Comparison of ENCODE assay signal across 13 cellular contexts in the genomic region with DNA sequence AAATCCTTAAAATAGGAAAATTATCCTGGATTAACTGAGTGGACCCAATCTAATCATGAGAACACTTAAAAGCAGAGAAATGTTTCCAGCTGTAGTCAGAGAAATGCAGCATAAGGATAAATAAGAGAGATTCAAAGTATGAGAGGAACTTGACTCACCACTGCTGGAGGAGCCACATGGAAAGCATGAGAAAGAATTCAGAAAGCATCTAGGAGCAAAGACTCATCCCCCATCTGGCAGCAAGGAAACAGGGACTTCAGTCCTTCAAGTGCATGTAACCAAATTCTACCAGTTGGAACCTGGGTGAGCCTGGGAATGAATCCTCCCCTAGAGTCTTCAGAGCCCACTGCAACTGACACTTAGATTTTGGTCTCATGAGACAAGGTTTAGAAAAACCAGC. TPM values are rescaled to one million over a fixed set of nuclear protein-coding genes. Genes with fewer than 3 reads are reported as not detected.
DNase-seq lines count a peak whose midpoint lies in the region; ATAC-seq and TF ChIP-seq lines count a peak whose summit lies in the region.
"Had no signal": no experiment of that assay in that cellular context is flagged by ENCODE, and none has a peak within 500 bp of the region (broad histone marks: within the 10 kb centered on the region; RNA-seq: fewer than 3 reads in every experiment).

No MANE protein-coding gene starts in this region.

- H3K4me3 ChIP-seq in HFF-Myc (replicated peaks; ENCODE audit: low read depth, low read length) (no peak overlapping the region), vagina (no peak overlapping the region)
- H3K4me3 ChIP-seq: suprapubic skin had no signal

- peaks cover 20% of the 10 kb centered on the region for H3K4me1 ChIP-seq in vagina

- no peaks in the 10 kb centered on the region for H3K9me3 Mint-ChIP-seq in activated CD4-positive, alpha-beta memory T cell treated with anti-CD3 and anti-CD28 coated beads, Interleukin-2, amount 10 ng/mL, durations not matched to agents 7 days and 5 days
- H3K9me3 Mint-ChIP-seq: activated naive CD4-positive, alpha-beta T cell treated with anti-CD3 and anti-CD28 coated beads, Interleukin-2, amount 10 ng/mL, durations not matched to agents 7 days and 5 days had no signal

- CTCF ChIA-PET in activated CD4-positive, alpha-beta memory T cell treated with anti-CD3 and anti-CD28 coated beads, Interleukin-2, amount 10 ng/mL, durations not matched to agents 7 days and 5 days (lab: Charles Lee) = interaction anchor here (2.0 to 5.8 kb wide), 4 partner anchors 34 to 239 kb away, joined by 8 to 42 read pairs (median 12); a partner anchor contains a TSS

- DNase-seq in AG08395 (ENCODE audit: low spot score) (peak; percentile 86), HFF-Myc (ENCODE audit: extremely low read depth, low read depth) (peak; percentile 91), brain pericyte (ENCODE audit: low read depth, low spot score) (peak; percentile 16), left kidney (ENCODE audit: low read depth, low spot score) (peak; percentile 11), vagina (ENCODE audit: extremely low spot score in 2 of 2) (no peak)
- no peak for DNase-seq in activated CD4-positive, alpha-beta memory T cell treated with anti-CD3 and anti-CD28 coated beads, Interleukin-2, amount 10 ng/mL, durations not matched to agents 7 days and 5 days
- DNase-seq: activated naive CD4-positive, alpha-beta T cell treated with anti-CD3 and anti-CD28 coated beads, Interleukin-2, amount 10 ng/mL, durations not matched to agents 7 days and 5 days; NCI-H774; stimulated activated CD4-positive, alpha-beta T cell treated with anti-CD3 and anti-CD28 coated beads, Interleukin-1b, Interleukin-23, amount 100 ng/mL, for 48 hours had no signal

- no peaks in the 10 kb centered on the region for H3K9me3 ChIP-seq in vagina
- H3K9me3 ChIP-seq: suprapubic skin had no signal

- peaks cover 6% of the 10 kb centered on the region for H3K36me3 Mint-ChIP-seq in activated CD4-positive, alpha-beta memory T cell treated with anti-CD3 and anti-CD28 coated beads, Interleukin-2, amount 10 ng/mL, durations not matched to agents 7 days and 5 days (ENCODE audit: low read depth)

- POLR2A ChIA-PET in activated CD4-positive, alpha-beta memory T cell treated with anti-CD3 and anti-CD28 coated beads, Interleukin-2, amount 10 ng/mL, durations not matched to agents 7 days and 5 days (lab: Charles Lee) = interaction anchor here (1.1 to 1.7 kb wide), 2 partner anchors 10 to 34 kb away, joined by 5 to 6 read pairs; a partner anchor contains a TSS

- peaks cover 0 to 8% of the 10 kb centered on the region in 2 donors for H3K36me3 ChIP-seq in vagina

- no peak overlapping the region for H3K27ac Mint-ChIP-seq in activated CD4-positive, alpha-beta memory T cell treated with anti-CD3 and anti-CD28 coated beads, Interleukin-2, amount 10 ng/mL, durations not matched to agents 7 days and 5 days
- H3K27ac Mint-ChIP-seq: activated naive CD4-positive, alpha-beta T cell treated with anti-CD3 and anti-CD28 coated beads, Interleukin-2, amount 10 ng/mL, durations not matched to agents 7 days and 5 days had no signal

- H3K4me3 Mint-ChIP-seq in activated CD4-positive, alpha-beta memory T cell treated with anti-CD3 and anti-CD28 coated beads, Interleukin-2, amount 10 ng/mL, durations not matched to agents 7 days and 5 days = no peak overlapping the region
- H3K4me3 Mint-ChIP-seq: activated naive CD4-positive, alpha-beta T cell treated with anti-CD3 and anti-CD28 coated beads, Interleukin-2, amount 10 ng/mL, durations not matched to agents 7 days and 5 days had no signal

- H3K4me1 Mint-ChIP-seq in activated CD4-positive, alpha-beta memory T cell treated with anti-CD3 and anti-CD28 coated beads, Interleukin-2, amount 10 ng/mL, durations not matched to agents 7 days and 5 days = peaks cover 7% of the 10 kb centered on the region

- no peak overlapping the region for H3K27ac ChIP-seq in vagina
- H3K27ac ChIP-seq: suprapubic skin, VCaP had no signal

- H3K27me3 Mint-ChIP-seq in activated CD4-positive, alpha-beta memory T cell treated with anti-CD3 and anti-CD28 coated beads, Interleukin-2, amount 10 ng/mL, durations not matched to agents 7 days and 5 days = no peaks in the 10 kb centered on the region
- H3K27me3 Mint-ChIP-seq: activated naive CD4-positive, alpha-beta T cell treated with anti-CD3 and anti-CD28 coated beads, Interleukin-2, amount 10 ng/mL, durations not matched to agents 7 days and 5 days had no signal

- H3K27me3 ChIP-seq in vagina = no peaks in the 10 kb centered on the region
- H3K27me3 ChIP-seq: suprapubic skin had no signal

- intact Hi-C loops in vagina (cut with DNase I) = loop anchor here (10.0 kb wide), 1 partner anchor 234 kb away; no protein-coding TSS in a partner anchor

- TF ChIP-seq CTCF in HFF-Myc (IDR thresholded peaks at IDR 0.05; ENCODE audit: low read depth, low read length, missing control alignments) = no peak
- TF ChIP-seq CTCF in vagina (IDR thresholded peaks at IDR 0.05) = no peak

- ATAC-seq in GM19395 (IDR thresholded peaks at IDR 0.05; ENCODE audit: unreplicated experiment) (no peak), GM18498 (IDR thresholded peaks at IDR 0.05; ENCODE audit: unreplicated experiment) (no peak)

- TF ChIP-seq POLR2A in vagina (IDR thresholded peaks at IDR 0.05) = no peak

RNA-seq across cellular contexts. Expression of a gene that starts 33.7 kb away (rescaled TPM):
- total RNA-seq in vagina = 53.0 TPM
- 10 to 100 TPM; 27.9 to 30.5 TPM for total RNA-seq in activated CD4-positive, alpha-beta memory T cell treated with anti-CD3 and anti-CD28 coated beads, Interleukin-2, amount 10 ng/mL, durations not matched to agents 7 days and 5 days

RNA-seq across cellular contexts. Expression of a gene that starts 43.0 kb away (rescaled TPM):
- 32.7 TPM for total RNA-seq in vagina
- 10 to 100 TPM; 35.1 to 35.5 TPM for total RNA-seq in activated CD4-positive, alpha-beta memory T cell treated with anti-CD3 and anti-CD28 coated beads, Interleukin-2, amount 10 ng/mL, durations not matched to agents 7 days and 5 days

Comparison
In these comparisons a context has a peak if more than half of its experiments do, and no peak if none do; other contexts are left out.
1. DNase-seq: peak in AG08395 (single experiment), HFF-Myc (single experiment), brain pericyte (single experiment) and left kidney (single experiment); none in vagina (0 of 2) and activated CD4-positive, alpha-beta memory T cell treated with anti-CD3 and anti-CD28 coated beads, Interleukin-2, amount 10 ng/mL, durations not matched to agents 7 days and 5 days (single experiment).